9 cellular contexts compared by ENCODE assay signal in the genomic region with DNA sequence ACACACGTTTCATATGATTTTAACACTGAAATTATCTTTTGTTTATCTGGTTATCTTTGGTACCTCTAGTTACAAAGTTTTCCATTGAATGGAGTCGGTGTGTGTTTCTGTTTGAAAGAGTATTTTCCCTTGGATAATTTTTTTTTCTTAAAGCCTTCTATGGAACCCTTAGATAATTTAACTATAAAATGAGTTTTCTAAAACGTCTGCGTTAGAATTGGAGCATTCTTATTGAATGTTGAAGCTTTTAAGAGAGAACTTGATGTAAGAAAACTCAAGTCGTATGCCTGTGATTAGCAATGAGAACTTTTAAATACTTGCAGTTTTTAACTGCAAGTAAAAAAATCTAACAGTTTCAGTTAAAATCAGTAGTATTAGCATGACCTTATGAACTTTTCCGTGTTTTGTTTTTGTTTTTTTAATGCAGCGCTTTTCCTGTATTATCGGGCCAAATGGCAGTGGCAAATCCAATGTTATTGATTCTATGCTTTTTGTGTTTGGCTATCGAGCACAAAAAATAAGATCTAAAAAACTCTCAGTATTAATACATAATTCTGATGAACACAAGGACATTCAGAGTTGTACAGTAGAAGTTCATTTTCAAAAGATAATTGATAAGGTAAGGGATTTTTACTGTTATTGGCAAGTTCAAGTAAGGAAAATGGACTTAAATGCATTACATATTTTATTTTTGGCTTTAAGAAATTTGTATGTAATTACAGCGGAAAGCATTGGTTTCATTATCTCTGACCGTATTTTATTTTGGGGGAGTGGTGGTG. TPM values are rescaled to one million over a fixed set of nuclear protein-coding genes. Genes with fewer than 3 reads are reported as not detected.
A peak's percentile ranks its signal among the peaks of the same experiment; 100 is the strongest.
DNase-seq lines count a peak whose midpoint lies in the region; ATAC-seq and TF ChIP-seq lines count a peak whose summit lies in the region.
"Had no signal": no experiment of that assay in that cellular context is flagged by ENCODE, and none has a peak within 500 bp of the region (broad histone marks: within the 10 kb centered on the region; RNA-seq: fewer than 3 reads in every experiment).

No MANE protein-coding gene starts in this region.

- H3K9me3 ChIP-seq in SJSA1 (replicated peaks) (no peaks in the 10 kb centered on the region), smooth muscle cell (replicated peaks; ENCODE audit: low read depth) (no peaks in the 10 kb centered on the region)

- TF ChIP-seq CTCF in fibroblast of the aortic adventitia (IDR thresholded peaks at IDR 0.05; ENCODE audit: insufficient read depth, low read length) (no peak), smooth muscle cell (IDR thresholded peaks at IDR 0.05; ENCODE audit: borderline replicate concordance, insufficient read depth, poor library complexity, severe bottlenecking) (no peak)

- H3K4me2 ChIP-seq in smooth muscle cell, result peak overlapping the region; percentile 87

- H3F3A ChIP-seq in smooth muscle cell (ENCODE audit: low read depth), result peaks cover 7% of the 10 kb centered on the region

- H3K27ac ChIP-seq in SJSA1, result peak overlapping the region; percentile 90
- H3K27ac ChIP-seq in smooth muscle cell (ENCODE audit: low read depth), result peak overlapping the region; percentile 57

- peak overlapping the region; percentile 61 for H3K4me3 ChIP-seq in SJSA1
- H3K4me3 ChIP-seq in fibroblast of the aortic adventitia (ENCODE audit: low read depth, low read length), result peak overlapping the region; percentile 99
- peak overlapping the region; percentile 78 for H3K4me3 ChIP-seq in smooth muscle cell

- 40% methylated on average over 11 of the region's 11 CpGs for WGBS in smooth muscle cell (ENCODE audit: low lambda C conversion rate)

- peak overlapping the region; percentile 96 for H3K4me3 Mint-ChIP-seq in T-helper 1 cell treated with Interleukin-12 subunit alpha and Interleukin-12 subunit beta and Interleukin-4 antibody, amounts not matched to agents 30 μg/mL and 1 μg/mL, for 36 hours

- peaks cover 42% of the 10 kb centered on the region for H3K4me1 Mint-ChIP-seq in T-helper 1 cell treated with Interleukin-12 subunit alpha and Interleukin-12 subunit beta and Interleukin-4 antibody, amounts not matched to agents 30 μg/mL and 1 μg/mL, for 36 hours (ENCODE audit: low read depth)

- peaks cover 4% of the 10 kb centered on the region for H3K27me3 Mint-ChIP-seq in T-helper 1 cell treated with Interleukin-12 subunit alpha and Interleukin-12 subunit beta and Interleukin-4 antibody, amounts not matched to agents 30 μg/mL and 1 μg/mL, for 36 hours (ENCODE audit: low read depth)

- peak overlapping the region; percentile 86 for H3K27ac Mint-ChIP-seq in T-helper 1 cell treated with Interleukin-12 subunit alpha and Interleukin-12 subunit beta and Interleukin-4 antibody, amounts not matched to agents 30 μg/mL and 1 μg/mL, for 36 hours

- peaks cover 80% of the 10 kb centered on the region for H3K36me3 ChIP-seq in SJSA1
- H3K36me3 ChIP-seq in smooth muscle cell (ENCODE audit: low read depth), result no peaks in the 10 kb centered on the region

- no peaks in the 10 kb centered on the region for H3K9me3 Mint-ChIP-seq in T-helper 1 cell treated with Interleukin-12 subunit alpha and Interleukin-12 subunit beta and Interleukin-4 antibody, amounts not matched to agents 30 μg/mL and 1 μg/mL, for 36 hours

- peaks cover 48% of the 10 kb centered on the region for H3K36me3 Mint-ChIP-seq in T-helper 1 cell treated with Interleukin-12 subunit alpha and Interleukin-12 subunit beta and Interleukin-4 antibody, amounts not matched to agents 30 μg/mL and 1 μg/mL, for 36 hours (ENCODE audit: low read depth)

- no peak for ATAC-seq in GM18502 (IDR thresholded peaks at IDR 0.05; ENCODE audit: poor library complexity, unreplicated experiment)

- H4K20me1 ChIP-seq in smooth muscle cell (ENCODE audit: low read depth), result peaks cover 29% of the 10 kb centered on the region

- H3K4me1 ChIP-seq in SJSA1 (replicated peaks) (peaks cover 25% of the 10 kb centered on the region), smooth muscle cell (ENCODE audit: low read depth) (peaks cover 38% of the 10 kb centered on the region)

- no peak for DNase-seq in T-helper 1 cell
- DNase-seq in SJSA1 (ENCODE audit: low read depth in 1 of 2, low spot score in 2 of 2), result peak in 1 of 2 experiments; percentile 49
- DNase-seq in fibroblast of the aortic adventitia (ENCODE audit: low read depth), result peak; percentile 50
- no peak for DNase-seq in smooth muscle cell (lab: John Stamatoyannopoulos, UW; ENCODE audit: unreplicated experiment)
- DNase-seq in NCI-H2081 (lab: John Stamatoyannopoulos, UW), result no peak
- DNase-seq in retina, result no peak
- DNase-seq: hypothalamus had no signal

- peak overlapping the region; percentile 86 for H3K9ac ChIP-seq in smooth muscle cell (ENCODE audit: low read depth)

- H2AFZ ChIP-seq in smooth muscle cell (ENCODE audit: low read depth), result peak overlapping the region; percentile 80

- no peaks in the 10 kb centered on the region for H3K27me3 ChIP-seq in SJSA1 (replicated peaks)
- H3K27me3 ChIP-seq in smooth muscle cell (ENCODE audit: low read depth), result no peaks in the 10 kb centered on the region

- H3K79me2 ChIP-seq in smooth muscle cell (ENCODE audit: low read depth), result peaks cover 93% of the 10 kb centered on the region

RNA-seq across cellular contexts. Expression of gene SMC4, which starts 3.0 kb away (rescaled TPM):
- total RNA-seq in SJSA1 (2014; rRNA removed; shearing (Covaris generic)), result 125 and 198 TPM in 2 replicates
- total RNA-seq in fibroblast of the aortic adventitia (ENCODE audit: low replicate concordance) (48.7 and 130 TPM in 2 replicates), smooth muscle cell (71.7 and 122 TPM in 2 replicates)
- polyA plus RNA-seq in smooth muscle cell, result 55.1 and 64.5 TPM in 2 replicates

RNA-seq across cellular contexts. Expression of gene IFT80, which starts 3.4 kb away (rescaled TPM):
- total RNA-seq in SJSA1 (2014; rRNA removed; shearing (Covaris generic)), result 26.9 and 30.5 TPM in 2 replicates
- total RNA-seq in fibroblast of the aortic adventitia (ENCODE audit: low replicate concordance) (61.0 and 79.2 TPM in 2 replicates), smooth muscle cell (43.5 and 61.5 TPM in 2 replicates)
- polyA plus RNA-seq in smooth muscle cell, result 7.9 and 8.3 TPM in 2 replicates

RNA-seq across cellular contexts. Expression of gene TRIM59, which starts 47.1 kb away (rescaled TPM):
- 99.9 and 119 TPM in 2 replicates for total RNA-seq in SJSA1 (2014; rRNA removed; shearing (Covaris generic))
- 16.5 and 47.8 TPM in 2 replicates for total RNA-seq in fibroblast of the aortic adventitia (ENCODE audit: low replicate concordance)
- total RNA-seq in smooth muscle cell, result 12.9 and 19.0 TPM in 2 replicates
- polyA plus RNA-seq in smooth muscle cell, result 6.6 and 8.9 TPM in 2 replicates
